Comparison of ENCODE assay signal across 1 cellular context in genomic region chr10:131874991-131875451, GRCh38.
TF ChIP-seq lines count a peak whose summit lies in the region.

No MANE protein-coding gene starts in this region.

TF ChIP-seq in HEK293, 187 proteins besides CTCF, POLR2A, EP300 and RAD21 (continued from another document):
- TF ChIP-seq INSM2 (tag by site-specific recombination; IDR thresholded peaks at IDR 0.05) (no peak), ZBTB11 (tag by site-specific recombination; conservative IDR thresholded peaks at IDR 0.05; ENCODE audit: low read depth) (no peak), ZNF707 (tag by site-specific recombination; IDR thresholded peaks at IDR 0.05) (no peak), ZNF341 (tag by site-specific recombination; IDR thresholded peaks at IDR 0.05; ENCODE audit: low read depth) (peak; percentile 47; the same call in 1 of the 2 replicates), TRIM28 (IDR thresholded peaks at IDR 0.05; ENCODE audit: borderline replicate concordance, low read length) (no peak)
TF ChIP-seq in HEK293: peak in this region for 5.
